In genomic region chr10:69319911-69320316, GRCh38 we compare ENCODE assay signal across 8 cellular contexts. TPM values are rescaled to one million over a fixed set of nuclear protein-coding genes. Genes with fewer than 3 reads are reported as not detected.
A peak's percentile ranks its signal among the peaks of the same experiment; 100 is the strongest.
DNase-seq lines count a peak whose midpoint lies in the region; ATAC-seq and TF ChIP-seq lines count a peak whose summit lies in the region.

No MANE protein-coding gene starts in this region.

- POLR2A ChIA-PET in activated CD8-positive, alpha-beta T cell treated with anti-CD3 and anti-CD28 coated beads for 36 hours (lab: Charles Lee) = interaction anchor here (1.2 to 2.3 kb wide), 8 partner anchors 8 to 91 kb away, joined by 4 to 11 read pairs (median 5); no protein-coding TSS in a partner anchor

- DNase-seq in H7 (no peak), right cardiac atrium (no peak), occipital lobe (lab: John Stamatoyannopoulos, UW) (no peak)
- peak; percentile 20 for DNase-seq in activated CD8-positive, alpha-beta T cell treated with anti-CD3 and anti-CD28 coated beads for 36 hours

- H3K27me3 ChIP-seq in H7 (ENCODE audit: control insufficient read depth, insufficient read depth, low read length) (no peaks in the 10 kb centered on the region), right cardiac atrium (ENCODE audit: control insufficient read depth, insufficient read depth) (no peaks in the 10 kb centered on the region)

- CTCF ChIA-PET in activated CD8-positive, alpha-beta T cell treated with anti-CD3 and anti-CD28 coated beads for 36 hours (lab: Charles Lee) = interaction anchor here (1.4 to 2.3 kb wide), 6 partner anchors 11 to 332 kb away, joined by 3 to 11 read pairs (median 3); no protein-coding TSS in a partner anchor

- H3K4me3 ChIP-seq in H7 (ENCODE audit: insufficient read depth, low read depth, low read length) = peak overlapping the region; percentile 88
- peak overlapping the region; percentile 73 for H3K4me3 ChIP-seq in right cardiac atrium (ENCODE audit: low read length)
- H3K4me3 ChIP-seq in skin epidermis = peak overlapping the region; percentile 64 to 99 (median 92)

- WGBS in right cardiac atrium = 39% methylated on average over 7 of the region's 7 CpGs

- intact Hi-C loops in activated CD8-positive, alpha-beta T cell treated with anti-CD3 and anti-CD28 coated beads for 36 hours (cut with micrococcal nuclease) = no loop called here
- intact Hi-C loops in right cardiac atrium (cut with DNase I) = loop anchor here (5.0 to 10.0 kb wide), 5 partner anchors 55 to 72 kb away; no protein-coding TSS in a partner anchor

- H3K4me1 Mint-ChIP-seq in activated CD8-positive, alpha-beta T cell treated with anti-CD3 and anti-CD28 coated beads for 36 hours (ENCODE audit: low read depth) = peaks cover 61% of the 10 kb centered on the region

- H3K36me3 ChIP-seq in H7 (replicated peaks; ENCODE audit: control insufficient read depth, insufficient read depth, low read length) = no peaks in the 10 kb centered on the region

- H3K36me3 Mint-ChIP-seq in activated CD8-positive, alpha-beta T cell treated with anti-CD3 and anti-CD28 coated beads for 36 hours (ENCODE audit: low read depth) = peaks cover 38% of the 10 kb centered on the region

- H3K4me3 Mint-ChIP-seq in activated CD8-positive, alpha-beta T cell treated with anti-CD3 and anti-CD28 coated beads for 36 hours = peak overlapping the region; percentile 87

- peaks cover 27% of the 10 kb centered on the region for H3K4me1 ChIP-seq in right cardiac atrium (ENCODE audit: control insufficient read depth, insufficient read depth, low read length)

- peak overlapping the region; percentile 92 for H3K27ac Mint-ChIP-seq in activated CD8-positive, alpha-beta T cell treated with anti-CD3 and anti-CD28 coated beads for 36 hours

- H3K9me3 ChIP-seq in right cardiac atrium (ENCODE audit: control insufficient read depth, low read length) = no peaks in the 10 kb centered on the region

- no peak for TF ChIP-seq CTCF in activated CD8-positive, alpha-beta T cell treated with anti-CD3 and anti-CD28 coated beads for 36 hours (IDR thresholded peaks at IDR 0.05)

- H3K27ac ChIP-seq in right cardiac atrium (ENCODE audit: low read length) = peak overlapping the region; percentile 90
- peak overlapping the region; percentile 31 to 99 (median 95) for H3K27ac ChIP-seq in skin epidermis

- ATAC-seq in activated CD8-positive, alpha-beta T cell treated with anti-CD3 and anti-CD28 coated beads for 36 hours = no peak
- ATAC-seq in right cardiac atrium = no peak
- no peak for ATAC-seq in GM21390 (IDR thresholded peaks at IDR 0.05; ENCODE audit: unreplicated experiment)
- no peak for ATAC-seq in GM18870 (IDR thresholded peaks at IDR 0.05; ENCODE audit: unreplicated experiment)
- ATAC-seq in HG03159 (IDR thresholded peaks at IDR 0.05; ENCODE audit: unreplicated experiment) = no peak

- no peaks in the 10 kb centered on the region for H3K27me3 Mint-ChIP-seq in activated CD8-positive, alpha-beta T cell treated with anti-CD3 and anti-CD28 coated beads for 36 hours

- no peaks in the 10 kb centered on the region for H3K9me3 Mint-ChIP-seq in activated CD8-positive, alpha-beta T cell treated with anti-CD3 and anti-CD28 coated beads for 36 hours

RNA-seq across cellular contexts. Expression of gene HK1, which starts 41.6 kb away (rescaled TPM):
- 110 and 114 TPM in 2 replicates for total RNA-seq in H7 (2014; rRNA removed; shearing (Covaris generic))
- 100 to 1,000 TPM; 314 to 325 TPM for total RNA-seq in activated CD8-positive, alpha-beta T cell treated with anti-CD3 and anti-CD28 coated beads for 36 hours
- total RNA-seq in right cardiac atrium (100 to 1,000 TPM; 270 to 313 (median 287) TPM), occipital lobe (98.4 TPM)
- polyA plus RNA-seq in right cardiac atrium = 165 TPM
